1 cellular context compared by ENCODE assay signal in the genomic region with DNA sequence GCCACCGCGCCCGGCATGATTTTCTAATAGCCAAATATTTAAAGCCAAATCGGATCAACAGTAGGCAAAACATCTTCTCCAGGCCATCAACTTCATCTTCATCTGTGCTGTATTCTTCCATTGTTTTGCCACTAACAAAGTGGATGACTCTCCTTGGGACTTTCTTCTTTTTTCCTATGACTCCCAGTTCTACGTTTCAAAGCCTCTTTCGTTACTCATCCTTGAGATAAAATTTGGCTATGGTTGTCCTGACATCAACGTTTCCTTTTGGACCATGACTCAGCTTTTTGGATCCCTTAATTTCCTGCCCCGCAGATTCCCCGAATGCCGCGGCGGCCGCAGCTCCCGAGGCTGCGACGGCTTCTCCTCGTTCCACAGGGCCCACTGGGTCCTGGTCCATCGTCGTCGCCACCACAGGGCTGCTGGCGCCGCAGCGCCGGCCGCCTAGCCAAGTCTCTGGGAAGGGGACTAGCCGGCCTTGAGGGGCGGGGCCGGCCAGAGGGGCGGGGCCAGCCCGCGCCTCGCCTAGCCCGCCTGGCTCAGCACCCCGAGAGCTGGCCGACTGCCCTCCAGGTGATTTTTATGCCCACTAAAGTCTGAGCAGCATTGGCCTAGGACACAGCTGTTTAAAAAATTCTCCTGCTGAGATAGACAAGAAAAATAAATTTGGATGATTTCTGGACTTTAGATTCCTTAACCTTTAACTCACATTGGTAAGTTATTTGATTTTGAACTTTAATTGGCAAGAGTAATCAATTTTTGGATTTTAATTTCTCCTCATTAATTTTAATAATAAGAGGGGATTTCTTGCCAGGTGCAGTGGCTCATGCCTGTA.
TF ChIP-seq lines count a peak whose summit lies in the region.

No MANE protein-coding gene starts in this region.

TF ChIP-seq in K562, 482 proteins besides CTCF, POLR2A, EP300 and RAD21 (continued from another document):
- TF ChIP-seq, protein P1, sequence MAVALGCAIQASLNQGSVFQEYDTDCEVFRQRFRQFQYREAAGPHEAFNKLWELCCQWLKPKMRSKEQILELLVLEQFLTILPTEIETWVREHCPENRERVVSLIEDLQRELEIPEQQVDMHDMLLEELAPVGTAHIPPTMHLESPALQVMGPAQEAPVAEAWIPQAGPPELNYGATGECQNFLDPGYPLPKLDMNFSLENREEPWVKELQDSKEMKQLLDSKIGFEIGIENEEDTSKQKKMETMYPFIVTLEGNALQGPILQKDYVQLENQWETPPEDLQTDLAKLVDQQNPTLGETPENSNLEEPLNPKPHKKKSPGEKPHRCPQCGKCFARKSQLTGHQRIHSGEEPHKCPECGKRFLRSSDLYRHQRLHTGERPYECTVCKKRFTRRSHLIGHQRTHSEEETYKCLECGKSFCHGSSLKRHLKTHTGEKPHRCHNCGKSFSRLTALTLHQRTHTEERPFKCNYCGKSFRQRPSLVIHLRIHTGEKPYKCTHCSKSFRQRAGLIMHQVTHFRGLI (CRISPR knock-in tag; IDR thresholded peaks at IDR 0.05): no peak
- TF ChIP-seq, protein P2, sequence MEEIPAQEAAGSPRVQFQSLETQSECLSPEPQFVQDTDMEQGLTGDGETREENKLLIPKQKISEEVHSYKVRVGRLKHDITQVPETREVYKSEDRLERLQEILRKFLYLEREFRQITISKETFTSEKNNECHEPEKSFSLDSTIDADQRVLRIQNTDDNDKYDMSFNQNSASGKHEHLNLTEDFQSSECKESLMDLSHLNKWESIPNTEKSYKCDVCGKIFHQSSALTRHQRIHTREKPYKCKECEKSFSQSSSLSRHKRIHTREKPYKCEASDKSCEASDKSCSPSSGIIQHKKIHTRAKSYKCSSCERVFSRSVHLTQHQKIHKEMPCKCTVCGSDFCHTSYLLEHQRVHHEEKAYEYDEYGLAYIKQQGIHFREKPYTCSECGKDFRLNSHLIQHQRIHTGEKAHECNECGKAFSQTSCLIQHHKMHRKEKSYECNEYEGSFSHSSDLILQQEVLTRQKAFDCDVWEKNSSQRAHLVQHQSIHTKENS (CRISPR knock-in tag; IDR thresholded peaks at IDR 0.05): no peak
- TF ChIP-seq ZNF121 (CRISPR knock-in tag; conservative IDR thresholded peaks at IDR 0.05): no peak
- TF ChIP-seq ARID1B (IDR thresholded peaks at IDR 0.05): peak; percentile 83
- peak; percentile 83 for TF ChIP-seq SOX6 (IDR thresholded peaks at IDR 0.05)
- TF ChIP-seq, protein P3, sequence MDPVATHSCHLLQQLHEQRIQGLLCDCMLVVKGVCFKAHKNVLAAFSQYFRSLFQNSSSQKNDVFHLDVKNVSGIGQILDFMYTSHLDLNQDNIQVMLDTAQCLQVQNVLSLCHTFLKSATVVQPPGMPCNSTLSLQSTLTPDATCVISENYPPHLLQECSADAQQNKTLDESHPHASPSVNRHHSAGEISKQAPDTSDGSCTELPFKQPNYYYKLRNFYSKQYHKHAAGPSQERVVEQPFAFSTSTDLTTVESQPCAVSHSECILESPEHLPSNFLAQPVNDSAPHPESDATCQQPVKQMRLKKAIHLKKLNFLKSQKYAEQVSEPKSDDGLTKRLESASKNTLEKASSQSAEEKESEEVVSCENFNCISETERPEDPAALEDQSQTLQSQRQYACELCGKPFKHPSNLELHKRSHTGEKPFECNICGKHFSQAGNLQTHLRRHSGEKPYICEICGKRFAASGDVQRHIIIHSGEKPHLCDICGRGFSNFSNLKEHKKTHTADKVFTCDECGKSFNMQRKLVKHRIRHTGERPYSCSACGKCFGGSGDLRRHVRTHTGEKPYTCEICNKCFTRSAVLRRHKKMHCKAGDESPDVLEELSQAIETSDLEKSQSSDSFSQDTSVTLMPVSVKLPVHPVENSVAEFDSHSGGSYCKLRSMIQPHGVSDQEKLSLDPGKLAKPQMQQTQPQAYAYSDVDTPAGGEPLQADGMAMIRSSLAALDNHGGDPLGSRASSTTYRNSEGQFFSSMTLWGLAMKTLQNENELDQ (CRISPR knock-in tag; IDR thresholded peaks at IDR 0.05; ENCODE audit: borderline replicate concordance): no peak
- TF ChIP-seq ZNF584 (CRISPR knock-in tag; IDR thresholded peaks at IDR 0.05; ENCODE audit: low read depth): no peak
- TF ChIP-seq, protein P4, sequence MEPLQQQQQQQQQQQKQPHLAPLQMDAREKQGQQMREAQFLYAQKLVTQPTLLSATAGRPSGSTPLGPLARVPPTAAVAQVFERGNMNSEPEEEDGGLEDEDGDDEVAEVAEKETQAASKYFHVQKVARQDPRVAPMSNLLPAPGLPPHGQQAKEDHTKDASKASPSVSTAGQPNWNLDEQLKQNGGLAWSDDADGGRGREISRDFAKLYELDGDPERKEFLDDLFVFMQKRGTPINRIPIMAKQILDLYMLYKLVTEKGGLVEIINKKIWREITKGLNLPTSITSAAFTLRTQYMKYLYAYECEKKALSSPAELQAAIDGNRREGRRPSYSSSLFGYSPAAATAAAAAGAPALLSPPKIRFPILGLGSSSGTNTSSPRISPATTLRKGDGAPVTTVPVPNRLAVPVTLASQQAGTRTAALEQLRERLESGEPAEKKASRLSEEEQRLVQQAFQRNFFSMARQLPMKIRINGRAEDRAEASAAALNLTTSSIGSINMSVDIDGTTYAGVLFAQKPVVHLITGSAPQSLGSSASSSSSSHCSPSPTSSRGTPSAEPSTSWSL (CRISPR knock-in tag; IDR thresholded peaks at IDR 0.05; ENCODE audit: borderline replicate concordance): 0 out of 2 replicates have a peak, but pooled peaks have one; percentile 33
- TF ChIP-seq TCF7L2 (IDR thresholded peaks at IDR 0.05; ENCODE audit: low read depth, low read length): no peak
- TF ChIP-seq CEBPG (CRISPR knock-in tag; IDR thresholded peaks at IDR 0.05): no peak
- TF ChIP-seq CEBPG (tag; conservative IDR thresholded peaks at IDR 0.05 in 1 of 2, IDR thresholded peaks at IDR 0.05 in 1 of 2): no peak
- TF ChIP-seq TEAD2 (tag; IDR thresholded peaks at IDR 0.05): no peak
- peak; percentile 70 for TF ChIP-seq TAF1 (IDR thresholded peaks at IDR 0.05; ENCODE audit: control insufficient read depth, extremely low read depth, insufficient read depth, low read length, severe bottlenecking)
- TF ChIP-seq RHOXF2B (CRISPR knock-in tag; conservative IDR thresholded peaks at IDR 0.05): no peak
- peak; percentile 57; the same call in 1 of the 2 replicates for TF ChIP-seq ESRRA (IDR thresholded peaks at IDR 0.05; ENCODE audit: borderline replicate concordance, low read depth)
- no peak for TF ChIP-seq HCFC1 (IDR thresholded peaks at IDR 0.05; ENCODE audit: low read depth, low read length)
- no peak; a peak in 1 of 4 replicates for TF ChIP-seq FOXA3 (CRISPR knock-in tag; conservative IDR thresholded peaks at IDR 0.05 in 1 of 2, IDR thresholded peaks at IDR 0.05 in 1 of 2)
TF ChIP-seq in K562: peak in this region for 148.
